In genomic region chr4:100547541-100548208, GRCh38 we compare ENCODE assay signal across 1 cellular context.
TF ChIP-seq lines count a peak whose summit lies in the region.

No MANE protein-coding gene starts in this region.

TF ChIP-seq in GM23338, 12 proteins besides CTCF, POLR2A, EP300 and RAD21 (continued from another document):
- TF ChIP-seq ZNF462 (CRISPR knock-in tag; IDR thresholded peaks at IDR 0.05) (no peak), EZH2phosphoT487 (IDR thresholded peaks at IDR 0.05; ENCODE audit: unreplicated experiment) (no peak), CREB1 (CRISPR knock-in tag; IDR thresholded peaks at IDR 0.05; ENCODE audit: low read depth) (no peak), ZNF331 (CRISPR knock-in tag; IDR thresholded peaks at IDR 0.05; ENCODE audit: low read depth) (no peak), ETS1 (IDR thresholded peaks at IDR 0.05) (no peak), POLR2AphosphoS5 (IDR thresholded peaks at IDR 0.05; ENCODE audit: low read depth) (no peak), ZNF114 (CRISPR knock-in tag; IDR thresholded peaks at IDR 0.05) (no peak), STAT1 (IDR thresholded peaks at IDR 0.05; ENCODE audit: unreplicated experiment) (no peak)
TF ChIP-seq in GM23338: peak in this region for 0.
